8 cellular contexts compared by ENCODE assay signal in the genomic region with DNA sequence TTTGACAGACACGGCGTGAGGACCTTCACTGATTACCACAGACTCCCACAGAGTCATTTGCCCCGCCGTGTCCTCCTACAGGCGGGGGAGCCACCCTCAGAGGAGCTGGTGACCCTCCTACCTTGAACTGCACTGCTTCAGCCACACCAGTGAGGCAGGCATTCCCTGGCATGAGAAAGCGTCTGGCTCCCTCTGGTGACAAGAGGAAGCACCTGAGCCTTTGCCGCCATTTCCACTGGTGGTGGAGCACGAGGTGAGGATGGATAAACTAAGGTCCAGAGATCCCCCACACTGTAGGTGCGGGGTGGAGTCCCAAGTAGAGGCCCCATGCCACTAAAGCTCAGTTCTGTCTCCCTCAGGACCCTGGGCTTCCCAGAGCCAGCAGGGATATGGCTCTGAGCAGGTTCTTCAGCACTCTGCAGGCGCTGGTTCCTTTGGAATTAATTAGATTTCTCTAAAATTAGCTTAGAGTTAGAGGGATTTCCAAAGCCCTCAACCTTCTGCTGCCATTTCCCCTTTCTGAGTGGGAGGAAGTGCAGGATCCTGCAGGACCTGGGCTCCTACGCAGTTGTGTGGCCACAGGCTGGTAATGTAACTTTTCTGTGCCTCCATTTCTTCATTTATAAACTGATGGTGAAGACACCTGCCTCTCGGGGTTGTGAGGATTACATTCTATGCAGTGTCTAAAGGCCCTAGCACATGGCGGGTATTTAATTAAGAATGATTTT.
DNase-seq lines count a peak whose midpoint lies in the region; ATAC-seq, FAIRE-seq and TF ChIP-seq lines count a peak whose summit lies in the region.

No MANE protein-coding gene starts in this region.

- H3K9me1 ChIP-seq in endothelial cell of umbilical vein (replicated peaks; ENCODE audit: control insufficient read depth, extremely low read depth, insufficient read depth, low read length) = no peaks in the 10 kb centered on the region

- no peak overlapping the region for H3K4me3 Mint-ChIP-seq in naive thymus-derived CD4-positive, alpha-beta T cell

- H3K4me3 ChIP-seq in endothelial cell of umbilical vein (replicated peaks in 1 of 3; ENCODE audit: insufficient read depth in 1 of 3, low read depth in 1 of 3, low read length in 3 of 3) = no peak overlapping the region
- no peak overlapping the region for H3K4me3 ChIP-seq in naive thymus-derived CD4-positive, alpha-beta T cell (ENCODE audit: low read length)

- peak; percentile 28 for FAIRE-seq in endothelial cell of umbilical vein (lab: Jason Lieb, UNC)

- no peaks in the 10 kb centered on the region for H3K27me3 Mint-ChIP-seq in naive thymus-derived CD4-positive, alpha-beta T cell

- no peak for TF ChIP-seq POLR2A in endothelial cell of umbilical vein (IDR thresholded peaks at IDR 0.05; ENCODE audit: low read depth, low read length)

- CTCF ChIA-PET in endothelial cell of umbilical vein (lab: Charles Lee) = interaction anchor here (3.5 kb wide), 1 partner anchor 775 kb away, joined by 21 read pairs; no protein-coding TSS in a partner anchor
- CTCF ChIA-PET in naive thymus-derived CD4-positive, alpha-beta T cell (lab: Charles Lee) = interaction anchor here (0.5 to 3.5 kb wide), 4 partner anchors 227 to 823 kb away, joined by 3 to 19 read pairs (median 12); no protein-coding TSS in a partner anchor

- peak; percentile 55 to 63 for TF ChIP-seq CTCF in endothelial cell of umbilical vein (IDR thresholded peaks at IDR 0.05; ENCODE audit: extremely low read depth in 1 of 2, insufficient read depth in 1 of 2, low read depth in 1 of 2, low read length in 2 of 2)

- no TSS peak for BruUV-seq in endothelial cell of umbilical vein (replicated peaks; lab: Mats Ljungman, UMichigan)

- DNase-seq in AG20443 (ENCODE audit: low spot score) = peak; percentile 87
- DNase-seq in NCI-H774 (lab: John Stamatoyannopoulos, UW) = peak; percentile 35
- DNase-seq in activated CD8-positive, alpha-beta memory T cell treated with anti-CD3 and anti-CD28 coated beads for 48 hours (ENCODE audit: low read depth in 2 of 3, low spot score in 2 of 3) = peak in 2 of 3 experiments; percentile 33 to 40
- DNase-seq in endothelial cell of umbilical vein (ENCODE audit: low read depth, low spot score) = peak; percentile 16
- DNase-seq in naive thymus-derived CD4-positive, alpha-beta T cell = peak; percentile 11 to 58 (median 37)
- peak; percentile 75 for DNase-seq in stimulated activated naive CD8-positive, alpha-beta T cell treated with anti-CD3 and anti-CD28 coated beads, Interleukin-15, Interleukin-2, amounts not matched to agents 100 U/mL and 50 U/mL, for 24 hours

- no peaks in the 10 kb centered on the region for H3K36me3 ChIP-seq in endothelial cell of umbilical vein (ENCODE audit: control insufficient read depth in 2 of 2, extremely low read depth in 1 of 2, insufficient read depth in 2 of 2, low read length in 2 of 2)
- H3K36me3 ChIP-seq in naive thymus-derived CD4-positive, alpha-beta T cell (ENCODE audit: control insufficient read depth in 2 of 3, insufficient read depth in 3 of 3, low read length in 3 of 3) = no peaks in the 10 kb centered on the region

- POLR2A ChIA-PET in endothelial cell of umbilical vein (lab: Charles Lee) = no interaction called here
- POLR2A ChIA-PET in naive thymus-derived CD4-positive, alpha-beta T cell (lab: Charles Lee) = no interaction called here

- dilution Hi-C loops in endothelial cell of umbilical vein (cut with MboI; ENCODE audit: extremely low pct_ligation_motif_present, low sequenced_read_pairs) = no loop called here

- no peaks in the 10 kb centered on the region for H3K36me3 Mint-ChIP-seq in naive thymus-derived CD4-positive, alpha-beta T cell

- intact Hi-C loops in endothelial cell of umbilical vein (cut with micrococcal nuclease) = loop anchor here (1.0 to 5.0 kb wide), 3 partner anchors 228 to 774 kb away; no protein-coding TSS in a partner anchor
- intact Hi-C loops in naive thymus-derived CD4-positive, alpha-beta T cell (cut with micrococcal nuclease) = loop anchor here (1.0 to 2.0 kb wide), 4 partner anchors 228 to 775 kb away; no protein-coding TSS in a partner anchor

- ATAC-seq in GM18870 (IDR thresholded peaks at IDR 0.05; ENCODE audit: unreplicated experiment) (peak; percentile 62), HG03432 (IDR thresholded peaks at IDR 0.05; ENCODE audit: unreplicated experiment) (peak; percentile 70)
- peak; percentile 71 for ATAC-seq in naive thymus-derived CD4-positive, alpha-beta T cell
- peak; percentile 74 for ATAC-seq in stimulated activated naive CD8-positive, alpha-beta T cell treated with anti-CD3 and anti-CD28 coated beads, Interleukin-15, Interleukin-2, amounts not matched to agents 100 U/mL and 50 U/mL, for 24 hours

- no peaks in the 10 kb centered on the region for H3K27me3 ChIP-seq in endothelial cell of umbilical vein (ENCODE audit: control insufficient read depth in 2 of 2, insufficient read depth in 2 of 2, low read length in 2 of 2)
- H3K27me3 ChIP-seq in naive thymus-derived CD4-positive, alpha-beta T cell (ENCODE audit: control insufficient read depth in 2 of 2, insufficient read depth in 2 of 2, low read length in 2 of 2) = no peaks in the 10 kb centered on the region

- no peaks in the 10 kb centered on the region for H3K9me3 ChIP-seq in endothelial cell of umbilical vein (replicated peaks; ENCODE audit: control insufficient read depth, insufficient read depth, low read length)
- H3K9me3 ChIP-seq in naive thymus-derived CD4-positive, alpha-beta T cell (ENCODE audit: control insufficient read depth in 2 of 3, low read length in 3 of 3) = no peaks in the 10 kb centered on the region

- H3K4me1 Mint-ChIP-seq in naive thymus-derived CD4-positive, alpha-beta T cell = peaks cover 4 to 42% (median 28%) of the 10 kb centered on the region in 7 donors

- no peaks in the 10 kb centered on the region for H3K9me3 Mint-ChIP-seq in naive thymus-derived CD4-positive, alpha-beta T cell

- H3K27ac Mint-ChIP-seq in naive thymus-derived CD4-positive, alpha-beta T cell = no peak overlapping the region

- peaks cover 2% of the 10 kb centered on the region for H3K4me1 ChIP-seq in endothelial cell of umbilical vein (ENCODE audit: control insufficient read depth, extremely low read depth, insufficient read depth, low read length)
- peaks cover 3 to 4% of the 10 kb centered on the region in 2 donors for H3K4me1 ChIP-seq in naive thymus-derived CD4-positive, alpha-beta T cell (ENCODE audit: control insufficient read depth in 2 of 2, insufficient read depth in 2 of 2, low read length in 2 of 2)

- no peak overlapping the region for H3K4me2 ChIP-seq in endothelial cell of umbilical vein (ENCODE audit: insufficient read depth, low read length)

- no peak overlapping the region for H3K27ac ChIP-seq in endothelial cell of umbilical vein (ENCODE audit: insufficient read depth, low read depth, low read length)
- no peak overlapping the region for H3K27ac ChIP-seq in naive thymus-derived CD4-positive, alpha-beta T cell (ENCODE audit: low read depth, low read length)

- no peaks in the 10 kb centered on the region for H4K20me1 ChIP-seq in endothelial cell of umbilical vein (replicated peaks; ENCODE audit: control insufficient read depth, extremely low read depth, insufficient read depth, low read length)

- H2AFZ ChIP-seq in endothelial cell of umbilical vein (ENCODE audit: low read depth, low read length) = no peak overlapping the region

- no peaks in the 10 kb centered on the region for H3K79me2 ChIP-seq in endothelial cell of umbilical vein (ENCODE audit: control insufficient read depth, insufficient read depth, low read length)

- H3K9ac ChIP-seq in endothelial cell of umbilical vein (replicated peaks; ENCODE audit: extremely low read depth, insufficient read depth, low read length) = no peak overlapping the region

TF ChIP-seq in endothelial cell of umbilical vein, 7 proteins besides CTCF, POLR2A, EP300 and RAD21:
- TF ChIP-seq EZH2 (IDR thresholded peaks at IDR 0.05; ENCODE audit: borderline replicate concordance, low read depth, low read length, severe bottlenecking) = no peak
- TF ChIP-seq GATA2 (IDR thresholded peaks at IDR 0.05; ENCODE audit: insufficient read depth, insufficient read length, low read depth, low read length) = no peak
- TF ChIP-seq POLR2AphosphoS5 (IDR thresholded peaks at IDR 0.05; ENCODE audit: insufficient read depth, low read depth, low read length) = no peak
- TF ChIP-seq, protein P1, sequence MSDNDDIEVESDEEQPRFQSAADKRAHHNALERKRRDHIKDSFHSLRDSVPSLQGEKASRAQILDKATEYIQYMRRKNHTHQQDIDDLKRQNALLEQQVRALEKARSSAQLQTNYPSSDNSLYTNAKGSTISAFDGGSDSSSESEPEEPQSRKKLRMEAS (IDR thresholded peaks at IDR 0.05; ENCODE audit: insufficient read depth, insufficient read length) = no peak
- no peak for TF ChIP-seq FOS (IDR thresholded peaks at IDR 0.05; ENCODE audit: borderline replicate concordance, insufficient read depth, low read length)
- no peak for TF ChIP-seq MYC (IDR thresholded peaks at IDR 0.05; ENCODE audit: low read depth, low read length)
- no peak for TF ChIP-seq JUN (IDR thresholded peaks at IDR 0.05; ENCODE audit: borderline replicate concordance, insufficient read depth, insufficient read length, low read depth)

Comparison
In these comparisons a context has a peak if more than half of its experiments do, and no peak if none do; other contexts are left out.
1. DNase-seq: peak in every context shown above with its lines; median percentile 87 in AG20443; 75 in stimulated activated naive CD8-positive, alpha-beta T cell treated with anti-CD3 and anti-CD28 coated beads, Interleukin-15, Interleukin-2, amounts not matched to agents 100 U/mL and 50 U/mL, for 24 hours; 37 in naive thymus-derived CD4-positive, alpha-beta T cell; 36 in activated CD8-positive, alpha-beta memory T cell treated with anti-CD3 and anti-CD28 coated beads for 48 hours; 35 in NCI-H774; 16 in endothelial cell of umbilical vein.